2 cellular contexts compared by ENCODE assay signal in the genomic region with DNA sequence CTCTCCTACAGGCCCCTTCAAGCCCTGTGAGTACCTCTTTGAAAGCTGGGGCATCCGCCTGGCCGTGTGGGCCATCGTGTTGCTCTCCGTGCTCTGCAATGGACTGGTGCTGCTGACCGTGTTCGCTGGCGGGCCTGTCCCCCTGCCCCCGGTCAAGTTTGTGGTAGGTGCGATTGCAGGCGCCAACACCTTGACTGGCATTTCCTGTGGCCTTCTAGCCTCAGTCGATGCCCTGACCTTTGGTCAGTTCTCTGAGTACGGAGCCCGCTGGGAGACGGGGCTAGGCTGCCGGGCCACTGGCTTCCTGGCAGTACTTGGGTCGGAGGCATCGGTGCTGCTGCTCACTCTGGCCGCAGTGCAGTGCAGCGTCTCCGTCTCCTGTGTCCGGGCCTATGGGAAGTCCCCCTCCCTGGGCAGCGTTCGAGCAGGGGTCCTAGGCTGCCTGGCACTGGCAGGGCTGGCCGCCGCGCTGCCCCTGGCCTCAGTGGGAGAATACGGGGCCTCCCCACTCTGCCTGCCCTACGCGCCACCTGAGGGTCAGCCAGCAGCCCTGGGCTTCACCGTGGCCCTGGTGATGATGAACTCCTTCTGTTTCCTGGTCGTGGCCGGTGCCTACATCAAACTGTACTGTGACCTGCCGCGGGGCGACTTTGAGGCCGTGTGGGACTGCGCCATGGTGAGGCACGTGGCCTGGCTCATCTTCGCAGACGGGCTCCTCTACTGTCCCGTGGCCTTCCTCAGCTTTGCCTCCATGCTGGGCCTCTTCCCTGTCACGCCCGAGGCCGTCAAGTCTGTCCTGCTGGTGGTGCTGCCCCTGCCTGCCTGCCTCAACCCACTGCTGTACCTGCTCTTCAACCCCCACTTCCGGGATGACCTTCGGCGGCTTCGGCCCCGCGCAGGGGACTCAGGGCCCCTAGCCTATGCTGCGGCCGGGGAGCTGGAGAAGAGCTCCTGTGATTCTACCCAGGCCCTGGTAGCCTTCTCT.
TF ChIP-seq lines count a peak whose summit lies in the region.

No MANE protein-coding gene starts in this region.

TF ChIP-seq in K562, 482 proteins besides CTCF, POLR2A, EP300 and RAD21:
- TF ChIP-seq SOX6 (IDR thresholded peaks at IDR 0.05) (no peak), KLF6 (CRISPR knock-in tag; IDR thresholded peaks at IDR 0.05; ENCODE audit: borderline replicate concordance) (no peak), SREBF2 (CRISPR knock-in tag; IDR thresholded peaks at IDR 0.05) (no peak), HNRNPK (IDR thresholded peaks at IDR 0.05; ENCODE audit: low read depth, low read length, poor library complexity, severe bottlenecking) (no peak), OTX1 (CRISPR knock-in tag; IDR thresholded peaks at IDR 0.05) (no peak), MECOM (CRISPR knock-in tag; IDR thresholded peaks at IDR 0.05) (no peak), TAF9B (IDR thresholded peaks at IDR 0.05; ENCODE audit: partially characterized antibody) (no peak), SRSF1 (IDR thresholded peaks at IDR 0.05; ENCODE audit: low read depth, low read length) (no peak), BCL6 (CRISPR knock-in tag; IDR thresholded peaks at IDR 0.05) (no peak), POLR2B (IDR thresholded peaks at IDR 0.05; ENCODE audit: low read depth, partially characterized antibody) (no peak)
- TF ChIP-seq, protein P1, sequence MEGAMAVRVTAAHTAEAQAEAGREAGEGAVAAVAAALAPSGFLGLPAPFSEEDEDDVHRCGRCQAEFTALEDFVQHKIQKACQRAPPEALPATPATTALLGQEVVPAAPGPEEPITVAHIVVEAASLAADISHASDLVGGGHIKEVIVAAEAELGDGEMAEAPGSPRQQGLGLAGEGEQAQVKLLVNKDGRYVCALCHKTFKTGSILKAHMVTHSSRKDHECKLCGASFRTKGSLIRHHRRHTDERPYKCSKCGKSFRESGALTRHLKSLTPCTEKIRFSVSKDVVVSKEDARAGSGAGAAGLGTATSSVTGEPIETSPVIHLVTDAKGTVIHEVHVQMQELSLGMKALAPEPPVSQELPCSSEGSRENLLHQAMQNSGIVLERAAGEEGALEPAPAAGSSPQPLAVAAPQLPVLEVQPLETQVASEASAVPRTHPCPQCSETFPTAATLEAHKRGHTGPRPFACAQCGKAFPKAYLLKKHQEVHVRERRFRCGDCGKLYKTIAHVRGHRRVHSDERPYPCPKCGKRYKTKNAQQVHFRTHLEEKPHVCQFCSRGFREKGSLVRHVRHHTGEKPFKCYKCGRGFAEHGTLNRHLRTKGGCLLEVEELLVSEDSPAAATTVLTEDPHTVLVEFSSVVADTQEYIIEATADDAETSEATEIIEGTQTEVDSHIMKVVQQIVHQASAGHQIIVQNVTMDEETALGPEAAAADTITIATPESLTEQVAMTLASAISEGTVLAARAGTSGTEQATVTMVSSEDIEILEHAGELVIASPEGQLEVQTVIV (CRISPR knock-in tag; IDR thresholded peaks at IDR 0.05; ENCODE audit: borderline replicate concordance) = no peak
- TF ChIP-seq, protein P2, sequence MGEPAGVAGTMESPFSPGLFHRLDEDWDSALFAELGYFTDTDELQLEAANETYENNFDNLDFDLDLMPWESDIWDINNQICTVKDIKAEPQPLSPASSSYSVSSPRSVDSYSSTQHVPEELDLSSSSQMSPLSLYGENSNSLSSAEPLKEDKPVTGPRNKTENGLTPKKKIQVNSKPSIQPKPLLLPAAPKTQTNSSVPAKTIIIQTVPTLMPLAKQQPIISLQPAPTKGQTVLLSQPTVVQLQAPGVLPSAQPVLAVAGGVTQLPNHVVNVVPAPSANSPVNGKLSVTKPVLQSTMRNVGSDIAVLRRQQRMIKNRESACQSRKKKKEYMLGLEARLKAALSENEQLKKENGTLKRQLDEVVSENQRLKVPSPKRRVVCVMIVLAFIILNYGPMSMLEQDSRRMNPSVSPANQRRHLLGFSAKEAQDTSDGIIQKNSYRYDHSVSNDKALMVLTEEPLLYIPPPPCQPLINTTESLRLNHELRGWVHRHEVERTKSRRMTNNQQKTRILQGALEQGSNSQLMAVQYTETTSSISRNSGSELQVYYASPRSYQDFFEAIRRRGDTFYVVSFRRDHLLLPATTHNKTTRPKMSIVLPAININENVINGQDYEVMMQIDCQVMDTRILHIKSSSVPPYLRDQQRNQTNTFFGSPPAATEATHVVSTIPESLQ (CRISPR knock-in tag; IDR thresholded peaks at IDR 0.05) = no peak
- TF ChIP-seq, protein P3, sequence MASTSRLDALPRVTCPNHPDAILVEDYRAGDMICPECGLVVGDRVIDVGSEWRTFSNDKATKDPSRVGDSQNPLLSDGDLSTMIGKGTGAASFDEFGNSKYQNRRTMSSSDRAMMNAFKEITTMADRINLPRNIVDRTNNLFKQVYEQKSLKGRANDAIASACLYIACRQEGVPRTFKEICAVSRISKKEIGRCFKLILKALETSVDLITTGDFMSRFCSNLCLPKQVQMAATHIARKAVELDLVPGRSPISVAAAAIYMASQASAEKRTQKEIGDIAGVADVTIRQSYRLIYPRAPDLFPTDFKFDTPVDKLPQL (IDR thresholded peaks at IDR 0.05; ENCODE audit: extremely low read depth, insufficient read length) = no peak
- TF ChIP-seq, protein P4, sequence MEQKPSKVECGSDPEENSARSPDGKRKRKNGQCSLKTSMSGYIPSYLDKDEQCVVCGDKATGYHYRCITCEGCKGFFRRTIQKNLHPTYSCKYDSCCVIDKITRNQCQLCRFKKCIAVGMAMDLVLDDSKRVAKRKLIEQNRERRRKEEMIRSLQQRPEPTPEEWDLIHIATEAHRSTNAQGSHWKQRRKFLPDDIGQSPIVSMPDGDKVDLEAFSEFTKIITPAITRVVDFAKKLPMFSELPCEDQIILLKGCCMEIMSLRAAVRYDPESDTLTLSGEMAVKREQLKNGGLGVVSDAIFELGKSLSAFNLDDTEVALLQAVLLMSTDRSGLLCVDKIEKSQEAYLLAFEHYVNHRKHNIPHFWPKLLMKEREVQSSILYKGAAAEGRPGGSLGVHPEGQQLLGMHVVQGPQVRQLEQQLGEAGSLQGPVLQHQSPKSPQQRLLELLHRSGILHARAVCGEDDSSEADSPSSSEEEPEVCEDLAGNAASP (IDR thresholded peaks at IDR 0.05) = no peak

TF ChIP-seq in HepG2, 621 proteins besides CTCF, POLR2A, EP300 and RAD21 (continues in another document):
- TF ChIP-seq, protein P5, sequence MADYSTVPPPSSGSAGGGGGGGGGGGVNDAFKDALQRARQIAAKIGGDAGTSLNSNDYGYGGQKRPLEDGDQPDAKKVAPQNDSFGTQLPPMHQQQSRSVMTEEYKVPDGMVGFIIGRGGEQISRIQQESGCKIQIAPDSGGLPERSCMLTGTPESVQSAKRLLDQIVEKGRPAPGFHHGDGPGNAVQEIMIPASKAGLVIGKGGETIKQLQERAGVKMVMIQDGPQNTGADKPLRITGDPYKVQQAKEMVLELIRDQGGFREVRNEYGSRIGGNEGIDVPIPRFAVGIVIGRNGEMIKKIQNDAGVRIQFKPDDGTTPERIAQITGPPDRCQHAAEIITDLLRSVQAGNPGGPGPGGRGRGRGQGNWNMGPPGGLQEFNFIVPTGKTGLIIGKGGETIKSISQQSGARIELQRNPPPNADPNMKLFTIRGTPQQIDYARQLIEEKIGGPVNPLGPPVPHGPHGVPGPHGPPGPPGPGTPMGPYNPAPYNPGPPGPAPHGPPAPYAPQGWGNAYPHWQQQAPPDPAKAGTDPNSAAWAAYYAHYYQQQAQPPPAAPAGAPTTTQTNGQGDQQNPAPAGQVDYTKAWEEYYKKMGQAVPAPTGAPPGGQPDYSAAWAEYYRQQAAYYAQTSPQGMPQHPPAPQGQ (CRISPR knock-in tag; IDR thresholded peaks at IDR 0.05; ENCODE audit: borderline replicate concordance) = no peak
- TF ChIP-seq PCBP2 (optimal IDR thresholded peaks at IDR 0.05; ENCODE audit: low read depth, low read length, poor library complexity, severe bottlenecking) (no peak), CBX1 (IDR thresholded peaks at IDR 0.05; ENCODE audit: low read depth) (peak; percentile 47), SOX13 (IDR thresholded peaks at IDR 0.05) (no peak), SOX13 (CRISPR knock-in tag; conservative IDR thresholded peaks at IDR 0.05 in 1 of 2, IDR thresholded peaks at IDR 0.05 in 1 of 2) (0 out of 4 replicates have a peak, but pooled peaks of 1 of the 2 experiments have one; percentile 18), PRPF4 (IDR thresholded peaks at IDR 0.05; ENCODE audit: low read depth, low read length, poor library complexity, severe bottlenecking) (no peak), ZKSCAN5 (CRISPR knock-in tag; IDR thresholded peaks at IDR 0.05) (no peak), ZNF670 (CRISPR knock-in tag; IDR thresholded peaks at IDR 0.05; ENCODE audit: borderline replicate concordance) (0 out of 2 replicates have a peak, but pooled peaks have one; percentile 25), ZNF768 (CRISPR knock-in tag; IDR thresholded peaks at IDR 0.05) (0 out of 2 replicates have a peak, but pooled peaks have one; percentile 17), ZIK1 (CRISPR knock-in tag; IDR thresholded peaks at IDR 0.05; ENCODE audit: borderline replicate concordance, low read depth) (peak; percentile 13; the same call in 1 of the 2 replicates), TBL1XR1 (IDR thresholded peaks at IDR 0.05; ENCODE audit: borderline replicate concordance, low read length, partially characterized antibody) (no peak), RXRA (CRISPR knock-in tag; IDR thresholded peaks at IDR 0.05) (peak; percentile 63), HNRNPL (IDR thresholded peaks at IDR 0.05; ENCODE audit: low read depth, low read length) (peak; percentile 82), SRF (IDR thresholded peaks at IDR 0.05; ENCODE audit: low read depth, low read length) (no peak), ZNF567 (CRISPR knock-in tag; IDR thresholded peaks at IDR 0.05; ENCODE audit: borderline replicate concordance) (no peak), ZNF776 (CRISPR knock-in tag; IDR thresholded peaks at IDR 0.05) (no peak), MED1 (CRISPR knock-in tag; IDR thresholded peaks at IDR 0.05) (peak; percentile 21; the same call in 1 of the 2 replicates), TBX2 (CRISPR knock-in tag; IDR thresholded peaks at IDR 0.05; ENCODE audit: borderline replicate concordance) (peak; percentile 85; the same call in 1 of the 2 replicates), ZFY (CRISPR knock-in tag; IDR thresholded peaks at IDR 0.05) (0 out of 2 replicates have a peak, but pooled peaks have one; percentile 33), SKI (IDR thresholded peaks at IDR 0.05; ENCODE audit: partially characterized antibody) (peak; percentile 22), EED (CRISPR knock-in tag; IDR thresholded peaks at IDR 0.05) (no peak), SP5 (CRISPR knock-in tag; IDR thresholded peaks at IDR 0.05; ENCODE audit: borderline replicate concordance, low read depth) (no peak), GABPB1 (CRISPR knock-in tag; IDR thresholded peaks at IDR 0.05) (peak; percentile 43; the same call in 1 of the 2 replicates)
- TF ChIP-seq, protein P6, sequence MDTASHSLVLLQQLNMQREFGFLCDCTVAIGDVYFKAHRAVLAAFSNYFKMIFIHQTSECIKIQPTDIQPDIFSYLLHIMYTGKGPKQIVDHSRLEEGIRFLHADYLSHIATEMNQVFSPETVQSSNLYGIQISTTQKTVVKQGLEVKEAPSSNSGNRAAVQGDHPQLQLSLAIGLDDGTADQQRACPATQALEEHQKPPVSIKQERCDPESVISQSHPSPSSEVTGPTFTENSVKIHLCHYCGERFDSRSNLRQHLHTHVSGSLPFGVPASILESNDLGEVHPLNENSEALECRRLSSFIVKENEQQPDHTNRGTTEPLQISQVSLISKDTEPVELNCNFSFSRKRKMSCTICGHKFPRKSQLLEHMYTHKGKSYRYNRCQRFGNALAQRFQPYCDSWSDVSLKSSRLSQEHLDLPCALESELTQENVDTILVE (CRISPR knock-in tag; IDR thresholded peaks at IDR 0.05) = no peak
- TF ChIP-seq, protein P7, sequence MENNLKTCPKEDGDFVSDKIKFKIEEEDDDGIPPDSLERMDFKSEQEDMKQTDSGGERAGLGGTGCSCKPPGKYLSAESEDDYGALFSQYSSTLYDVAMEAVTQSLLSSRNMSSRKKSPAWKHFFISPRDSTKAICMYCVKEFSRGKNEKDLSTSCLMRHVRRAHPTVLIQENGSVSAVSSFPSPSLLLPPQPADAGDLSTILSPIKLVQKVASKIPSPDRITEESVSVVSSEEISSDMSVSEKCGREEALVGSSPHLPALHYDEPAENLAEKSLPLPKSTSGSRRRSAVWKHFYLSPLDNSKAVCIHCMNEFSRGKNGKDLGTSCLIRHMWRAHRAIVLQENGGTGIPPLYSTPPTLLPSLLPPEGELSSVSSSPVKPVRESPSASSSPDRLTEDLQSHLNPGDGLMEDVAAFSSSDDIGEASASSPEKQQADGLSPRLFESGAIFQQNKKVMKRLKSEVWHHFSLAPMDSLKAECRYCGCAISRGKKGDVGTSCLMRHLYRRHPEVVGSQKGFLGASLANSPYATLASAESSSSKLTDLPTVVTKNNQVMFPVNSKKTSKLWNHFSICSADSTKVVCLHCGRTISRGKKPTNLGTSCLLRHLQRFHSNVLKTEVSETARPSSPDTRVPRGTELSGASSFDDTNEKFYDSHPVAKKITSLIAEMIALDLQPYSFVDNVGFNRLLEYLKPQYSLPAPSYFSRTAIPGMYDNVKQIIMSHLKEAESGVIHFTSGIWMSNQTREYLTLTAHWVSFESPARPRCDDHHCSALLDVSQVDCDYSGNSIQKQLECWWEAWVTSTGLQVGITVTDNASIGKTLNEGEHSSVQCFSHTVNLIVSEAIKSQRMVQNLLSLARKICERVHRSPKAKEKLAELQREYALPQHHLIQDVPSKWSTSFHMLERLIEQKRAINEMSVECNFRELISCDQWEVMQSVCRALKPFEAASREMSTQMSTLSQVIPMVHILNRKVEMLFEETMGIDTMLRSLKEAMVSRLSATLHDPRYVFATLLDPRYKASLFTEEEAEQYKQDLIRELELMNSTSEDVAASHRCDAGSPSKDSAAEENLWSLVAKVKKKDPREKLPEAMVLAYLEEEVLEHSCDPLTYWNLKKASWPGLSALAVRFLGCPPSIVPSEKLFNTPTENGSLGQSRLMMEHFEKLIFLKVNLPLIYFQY (CRISPR knock-in tag; IDR thresholded peaks at IDR 0.05; ENCODE audit: borderline replicate concordance) = peak; percentile 82; the same call in 1 of the 2 replicates
- TF ChIP-seq, protein P8, sequence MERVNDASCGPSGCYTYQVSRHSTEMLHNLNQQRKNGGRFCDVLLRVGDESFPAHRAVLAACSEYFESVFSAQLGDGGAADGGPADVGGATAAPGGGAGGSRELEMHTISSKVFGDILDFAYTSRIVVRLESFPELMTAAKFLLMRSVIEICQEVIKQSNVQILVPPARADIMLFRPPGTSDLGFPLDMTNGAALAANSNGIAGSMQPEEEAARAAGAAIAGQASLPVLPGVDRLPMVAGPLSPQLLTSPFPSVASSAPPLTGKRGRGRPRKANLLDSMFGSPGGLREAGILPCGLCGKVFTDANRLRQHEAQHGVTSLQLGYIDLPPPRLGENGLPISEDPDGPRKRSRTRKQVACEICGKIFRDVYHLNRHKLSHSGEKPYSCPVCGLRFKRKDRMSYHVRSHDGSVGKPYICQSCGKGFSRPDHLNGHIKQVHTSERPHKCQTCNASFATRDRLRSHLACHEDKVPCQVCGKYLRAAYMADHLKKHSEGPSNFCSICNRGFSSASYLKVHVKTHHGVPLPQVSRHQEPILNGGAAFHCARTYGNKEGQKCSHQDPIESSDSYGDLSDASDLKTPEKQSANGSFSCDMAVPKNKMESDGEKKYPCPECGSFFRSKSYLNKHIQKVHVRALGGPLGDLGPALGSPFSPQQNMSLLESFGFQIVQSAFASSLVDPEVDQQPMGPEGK (CRISPR knock-in tag; IDR thresholded peaks at IDR 0.05) = peak; percentile 69
- TF ChIP-seq, protein P9, sequence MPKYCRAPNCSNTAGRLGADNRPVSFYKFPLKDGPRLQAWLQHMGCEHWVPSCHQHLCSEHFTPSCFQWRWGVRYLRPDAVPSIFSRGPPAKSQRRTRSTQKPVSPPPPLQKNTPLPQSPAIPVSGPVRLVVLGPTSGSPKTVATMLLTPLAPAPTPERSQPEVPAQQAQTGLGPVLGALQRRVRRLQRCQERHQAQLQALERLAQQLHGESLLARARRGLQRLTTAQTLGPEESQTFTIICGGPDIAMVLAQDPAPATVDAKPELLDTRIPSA (CRISPR knock-in tag; IDR thresholded peaks at IDR 0.05; ENCODE audit: borderline replicate concordance) = no peak
- TF ChIP-seq, protein P10, sequence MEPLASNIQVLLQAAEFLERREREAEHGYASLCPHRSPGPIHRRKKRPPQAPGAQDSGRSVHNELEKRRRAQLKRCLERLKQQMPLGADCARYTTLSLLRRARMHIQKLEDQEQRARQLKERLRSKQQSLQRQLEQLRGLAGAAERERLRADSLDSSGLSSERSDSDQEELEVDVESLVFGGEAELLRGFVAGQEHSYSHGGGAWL (CRISPR knock-in tag; IDR thresholded peaks at IDR 0.05) = no peak
